ENCODE assay signal across 10 cellular contexts in the genomic region with DNA sequence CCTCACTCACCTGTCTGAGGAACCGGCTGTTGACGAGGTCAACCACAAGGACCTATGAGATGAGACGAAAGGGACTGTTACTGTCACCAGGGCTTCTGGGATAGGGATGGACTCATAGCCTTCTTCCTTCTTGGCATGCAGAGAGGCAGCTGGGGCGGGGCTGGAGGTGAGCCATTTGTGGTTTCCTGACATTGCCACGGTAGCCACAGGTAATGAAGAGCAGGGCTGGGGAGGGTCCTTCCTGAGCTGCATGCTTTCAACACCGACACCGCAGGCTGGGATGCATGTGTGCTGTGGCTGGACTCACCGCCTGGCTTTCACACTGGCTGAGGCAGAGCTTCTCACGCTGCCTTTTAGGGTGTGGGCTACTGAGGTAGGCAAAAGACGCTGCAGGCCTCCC. TPM values are rescaled to one million over a fixed set of nuclear protein-coding genes. Genes with fewer than 3 reads are reported as not detected.
DNase-seq lines count a peak whose midpoint lies in the region; ATAC-seq, FAIRE-seq and TF ChIP-seq lines count a peak whose summit lies in the region.
"Had no signal": no experiment of that assay in that cellular context is flagged by ENCODE, and none has a peak within 500 bp of the region (broad histone marks: within the 10 kb centered on the region; RNA-seq: fewer than 3 reads in every experiment).

No MANE protein-coding gene starts in this region.

- H3K36me3 ChIP-seq in transverse colon: no peaks in the 10 kb centered on the region

- no peak overlapping the region for H3K4me3 ChIP-seq in transverse colon

- no peak for TF ChIP-seq POLR2A in transverse colon (IDR thresholded peaks at IDR 0.05)

- FAIRE-seq in GM19239 (lab: Jason Lieb, UNC): no peak

- TF ChIP-seq EP300 in transverse colon (IDR thresholded peaks at IDR 0.05; ENCODE audit: low read depth): no peak

- TF ChIP-seq CTCF in transverse colon (IDR thresholded peaks at IDR 0.05): no peak

- H3K27ac ChIP-seq in transverse colon: no peak overlapping the region

- no peaks in the 10 kb centered on the region for H3K27me3 ChIP-seq in transverse colon

- intact Hi-C loops in transverse colon (cut with DNase I; ENCODE audit: low total_unique reads): no loop called here

- H3K9me3 ChIP-seq in transverse colon: no peaks in the 10 kb centered on the region

- H3K4me1 ChIP-seq in transverse colon: peaks cover 0 to 21% (median 3%) of the 10 kb centered on the region in 4 donors

- in situ Hi-C loops in transverse colon (cut with MboI; ENCODE audit: low pct_ligation_motif_present in 1 of 4, low pct_unique_long_range_greater_than_20kb in 1 of 4, low sequenced_read_pairs in 3 of 4): no loop called here

- WGBS in transverse colon (ENCODE audit: low coverage in 1 of 2), 2 donors: 49% methylated on average over 10 of the region's 10 CpGs; no CpG with 5 or more reads in 1 of the 2 donors

- DNase-seq in activated naive CD4-positive, alpha-beta T cell treated with Interleukin-2 at 50 U/mL for 16 hours: peak; percentile 15
- DNase-seq in activated naive CD4-positive, alpha-beta T cell treated with anti-CD3 and anti-CD28 coated beads, Interleukin-2, amount 50 U/mL, for 16 hours: no peak
- peak; percentile 5 for DNase-seq in T-helper 9 cell
- DNase-seq in transverse colon: peak; percentile 63
- no peak for DNase-seq in GM19239 (ENCODE audit: insufficient read length, low spot score)
- no peak for DNase-seq in germinal center (ENCODE audit: low spot score)
- DNase-seq: Karpas-422, OCI-M1 had no signal

- ATAC-seq in esophagus mucosa (peak; percentile 17), HG02973 (IDR thresholded peaks at IDR 0.05; ENCODE audit: unreplicated experiment) (no peak)

RNA-seq across cellular contexts. Expression of gene MKRN1, which starts 46.4 kb away (rescaled TPM):
- total RNA-seq in esophagus mucosa (65.5 TPM), transverse colon (100 to 1,000 TPM; 143 to 288 (median 187) TPM)

Comparison
In these comparisons a context has a peak if more than half of its experiments do, and no peak if none do; other contexts are left out.
1. DNase-seq: peak in activated naive CD4-positive, alpha-beta T cell treated with Interleukin-2 at 50 U/mL for 16 hours (single experiment), T-helper 9 cell (single experiment) and transverse colon (single experiment); none in activated naive CD4-positive, alpha-beta T cell treated with anti-CD3 and anti-CD28 coated beads, Interleukin-2, amount 50 U/mL, for 16 hours (single experiment), GM19239 (single experiment) and germinal center (single experiment).